ENCODE assay signal across 10 cellular contexts in genomic region chr16:27365142-27366089, GRCh38. TPM values are rescaled to one million over a fixed set of nuclear protein-coding genes. Genes with fewer than 3 reads are reported as not detected.
DNase-seq lines count a peak whose midpoint lies in the region; TF ChIP-seq lines count a peak whose summit lies in the region.
"Had no signal": no experiment of that assay in that cellular context is flagged by ENCODE, and none has a peak within 500 bp of the region (broad histone marks: within the 10 kb centered on the region; RNA-seq: fewer than 3 reads in every experiment).

No MANE protein-coding gene starts in this region.

- peaks cover 5% of the 10 kb centered on the region for H3F3A ChIP-seq in smooth muscle cell (ENCODE audit: low read depth)

- no peaks in the 10 kb centered on the region for H3K36me3 ChIP-seq in smooth muscle cell (ENCODE audit: low read depth)

- H3K27me3 ChIP-seq in smooth muscle cell (ENCODE audit: low read depth) = no peaks in the 10 kb centered on the region

- no peaks in the 10 kb centered on the region for H3K27me3 Mint-ChIP-seq in activated CD4-positive, alpha-beta T cell treated with anti-CD3 and anti-CD28 coated beads, Interleukin-2, amount 10 ng/mL, durations not matched to agents 24 days and 14 days
- no peaks in the 10 kb centered on the region for H3K27me3 Mint-ChIP-seq in T-helper 2 cell treated with Interferon-gamma antibody and Interleukin-4, amounts not matched to agents 5 μg/mL and 100 μg/mL, for 36 hours (ENCODE audit: low read depth)
- peaks cover 2% of the 10 kb centered on the region for H3K27me3 Mint-ChIP-seq in glutamatergic neuron (ENCODE audit: unreplicated experiment)

- 64% methylated on average over 7 of the region's 7 CpGs for WGBS in smooth muscle cell (ENCODE audit: low lambda C conversion rate)

- H3K4me3 Mint-ChIP-seq in activated CD4-positive, alpha-beta T cell treated with anti-CD3 and anti-CD28 coated beads, Interleukin-2, amount 10 ng/mL, durations not matched to agents 24 days and 14 days = no peak overlapping the region
- peak overlapping the region; percentile 19 for H3K4me3 Mint-ChIP-seq in T-helper 2 cell treated with Interferon-gamma antibody and Interleukin-4, amounts not matched to agents 5 μg/mL and 100 μg/mL, for 36 hours
- H3K4me3 Mint-ChIP-seq in glutamatergic neuron (ENCODE audit: unreplicated experiment) = no peak overlapping the region

- peak; percentile 69 for DNase-seq in activated CD4-positive, alpha-beta T cell treated with anti-CD3 and anti-CD28 coated beads, Interleukin-2, amount 10 ng/mL, durations not matched to agents 24 days and 14 days
- DNase-seq in activated CD4-positive, alpha-beta T cell treated with anti-CD3 and anti-CD28 coated beads, Interleukin-2, amount 50 U/mL, for 48 hours = no peak
- DNase-seq in T-helper 2 cell treated with Interferon-gamma antibody and Interleukin-4, amounts not matched to agents 5 μg/mL and 100 μg/mL, for 36 hours (ENCODE audit: low spot score) = peak; percentile 40
- DNase-seq in fibroblast of pulmonary artery (ENCODE audit: low read depth) = peak; percentile 29
- DNase-seq in smooth muscle cell (lab: John Stamatoyannopoulos, UW; ENCODE audit: unreplicated experiment) = no peak
- no peak for DNase-seq in glutamatergic neuron
- no peak for DNase-seq in OCI-M1 (lab: John Stamatoyannopoulos, UW)
- no peak for DNase-seq in hypothalamus (lab: John Stamatoyannopoulos, UW)
- DNase-seq: AML-193, cortex of kidney had no signal

- no peaks in the 10 kb centered on the region for H3K9me3 ChIP-seq in smooth muscle cell (replicated peaks; ENCODE audit: low read depth)

- no peaks in the 10 kb centered on the region for H4K20me1 ChIP-seq in smooth muscle cell (ENCODE audit: low read depth)

- H3K27ac ChIP-seq in smooth muscle cell (ENCODE audit: low read depth) = peak overlapping the region; percentile 82

- no peaks in the 10 kb centered on the region for H3K4me1 ChIP-seq in smooth muscle cell (ENCODE audit: low read depth)

- H3K9me3 Mint-ChIP-seq in activated CD4-positive, alpha-beta T cell treated with anti-CD3 and anti-CD28 coated beads, Interleukin-2, amount 10 ng/mL, durations not matched to agents 24 days and 14 days = peaks cover 4% of the 10 kb centered on the region
- peaks cover 11% of the 10 kb centered on the region for H3K9me3 Mint-ChIP-seq in T-helper 2 cell treated with Interferon-gamma antibody and Interleukin-4, amounts not matched to agents 5 μg/mL and 100 μg/mL, for 36 hours
- H3K9me3 Mint-ChIP-seq in glutamatergic neuron (ENCODE audit: unreplicated experiment) = peaks cover 3% of the 10 kb centered on the region

- H3K36me3 Mint-ChIP-seq in activated CD4-positive, alpha-beta T cell treated with anti-CD3 and anti-CD28 coated beads, Interleukin-2, amount 10 ng/mL, durations not matched to agents 24 days and 14 days (ENCODE audit: low read depth) = peaks cover 63% of the 10 kb centered on the region
- H3K36me3 Mint-ChIP-seq in T-helper 2 cell treated with Interferon-gamma antibody and Interleukin-4, amounts not matched to agents 5 μg/mL and 100 μg/mL, for 36 hours (ENCODE audit: low read depth) = peaks cover 60% of the 10 kb centered on the region
- no peaks in the 10 kb centered on the region for H3K36me3 Mint-ChIP-seq in glutamatergic neuron (ENCODE audit: unreplicated experiment)

- no peak overlapping the region for H3K4me2 ChIP-seq in smooth muscle cell

- peak overlapping the region; percentile 77 for H3K27ac Mint-ChIP-seq in activated CD4-positive, alpha-beta T cell treated with anti-CD3 and anti-CD28 coated beads, Interleukin-2, amount 10 ng/mL, durations not matched to agents 24 days and 14 days
- peak overlapping the region; percentile 66 for H3K27ac Mint-ChIP-seq in T-helper 2 cell treated with Interferon-gamma antibody and Interleukin-4, amounts not matched to agents 5 μg/mL and 100 μg/mL, for 36 hours
- no peak overlapping the region for H3K27ac Mint-ChIP-seq in glutamatergic neuron (ENCODE audit: unreplicated experiment)

- no peaks in the 10 kb centered on the region for H3K79me2 ChIP-seq in smooth muscle cell (ENCODE audit: low read depth)

- no peak overlapping the region for H2AFZ ChIP-seq in smooth muscle cell (ENCODE audit: low read depth)

- peaks cover 57% of the 10 kb centered on the region for H3K4me1 Mint-ChIP-seq in activated CD4-positive, alpha-beta T cell treated with anti-CD3 and anti-CD28 coated beads, Interleukin-2, amount 10 ng/mL, durations not matched to agents 24 days and 14 days
- H3K4me1 Mint-ChIP-seq in T-helper 2 cell treated with Interferon-gamma antibody and Interleukin-4, amounts not matched to agents 5 μg/mL and 100 μg/mL, for 36 hours (ENCODE audit: low read depth) = peaks cover 60% of the 10 kb centered on the region
- H3K4me1 Mint-ChIP-seq in glutamatergic neuron (ENCODE audit: low read depth, unreplicated experiment) = no peaks in the 10 kb centered on the region

- intact Hi-C loops in activated CD4-positive, alpha-beta T cell treated with anti-CD3 and anti-CD28 coated beads, Interleukin-2, amount 10 ng/mL, durations not matched to agents 24 days and 14 days (cut with micrococcal nuclease) = loop anchor here (2.0 kb wide), 4 partner anchors 39 to 91 kb away; no protein-coding TSS in a partner anchor

- peak overlapping the region; percentile 29 for H3K9ac ChIP-seq in smooth muscle cell (ENCODE audit: low read depth)

- H3K4me3 ChIP-seq in fibroblast of pulmonary artery (replicated peaks; ENCODE audit: low read depth, low read length) = no peak overlapping the region
- no peak overlapping the region for H3K4me3 ChIP-seq in smooth muscle cell

- TF ChIP-seq CTCF in fibroblast of pulmonary artery (IDR thresholded peaks at IDR 0.05; ENCODE audit: low read length, missing control alignments) (no peak), smooth muscle cell (IDR thresholded peaks at IDR 0.05; ENCODE audit: borderline replicate concordance, insufficient read depth, poor library complexity, severe bottlenecking) (no peak), glutamatergic neuron (IDR thresholded peaks at IDR 0.05; ENCODE audit: partially characterized antibody, unreplicated experiment) (no peak)

RNA-seq across cellular contexts. Expression of gene IL21R, which starts 36.6 kb away (rescaled TPM):
- 94.9 and 100 TPM in 2 replicates for total RNA-seq in activated CD4-positive, alpha-beta T cell treated with anti-CD3 and anti-CD28 coated beads, Interleukin-2, amount 10 ng/mL, durations not matched to agents 24 days and 14 days
- total RNA-seq in smooth muscle cell (not detected in 2 replicates), glutamatergic neuron (ENCODE audit: unreplicated experiment) (0.86 TPM)
- polyA plus RNA-seq in smooth muscle cell = not detected in 2 replicates

RNA-seq across cellular contexts. Expression of gene IL4R, which starts 51.6 kb away (rescaled TPM):
- 345 and 375 TPM in 2 replicates for total RNA-seq in activated CD4-positive, alpha-beta T cell treated with anti-CD3 and anti-CD28 coated beads, Interleukin-2, amount 10 ng/mL, durations not matched to agents 24 days and 14 days
- total RNA-seq in smooth muscle cell (13.4 and 17.2 TPM in 2 replicates), glutamatergic neuron (ENCODE audit: unreplicated experiment) (10.8 TPM)
- 24.0 and 35.3 TPM in 2 replicates for polyA plus RNA-seq in smooth muscle cell

Comparison
In these comparisons a context has a peak if more than half of its experiments do, and no peak if none do; other contexts are left out.
1. DNase-seq: peak in activated CD4-positive, alpha-beta T cell treated with anti-CD3 and anti-CD28 coated beads, Interleukin-2, amount 10 ng/mL, durations not matched to agents 24 days and 14 days (single experiment), T-helper 2 cell treated with Interferon-gamma antibody and Interleukin-4, amounts not matched to agents 5 μg/mL and 100 μg/mL, for 36 hours (single experiment) and fibroblast of pulmonary artery (single experiment); none in activated CD4-positive, alpha-beta T cell treated with anti-CD3 and anti-CD28 coated beads, Interleukin-2, amount 50 U/mL, for 48 hours (0 of 2), smooth muscle cell (single experiment), glutamatergic neuron (single experiment), OCI-M1 (single experiment) and hypothalamus (0 of 51).
2. RNA of gene IL21R, which starts 36.6 kb away (total RNA-seq): 94.9 to 100 TPM in activated CD4-positive, alpha-beta T cell treated with anti-CD3 and anti-CD28 coated beads, Interleukin-2, amount 10 ng/mL, durations not matched to agents 24 days and 14 days; 0.86 TPM in glutamatergic neuron (single experiment) and not detected in smooth muscle cell; every median in the first group is over 10 times any median in the second.
3. RNA of gene IL4R, which starts 51.6 kb away (total RNA-seq): 345 to 375 TPM in activated CD4-positive, alpha-beta T cell treated with anti-CD3 and anti-CD28 coated beads, Interleukin-2, amount 10 ng/mL, durations not matched to agents 24 days and 14 days; 13.4 to 17.2 TPM in smooth muscle cell and 10.8 TPM in glutamatergic neuron (single experiment); every median in the first group is over 10 times any median in the second.